ENCODE assay signal across 7 cellular contexts in the genomic region with DNA sequence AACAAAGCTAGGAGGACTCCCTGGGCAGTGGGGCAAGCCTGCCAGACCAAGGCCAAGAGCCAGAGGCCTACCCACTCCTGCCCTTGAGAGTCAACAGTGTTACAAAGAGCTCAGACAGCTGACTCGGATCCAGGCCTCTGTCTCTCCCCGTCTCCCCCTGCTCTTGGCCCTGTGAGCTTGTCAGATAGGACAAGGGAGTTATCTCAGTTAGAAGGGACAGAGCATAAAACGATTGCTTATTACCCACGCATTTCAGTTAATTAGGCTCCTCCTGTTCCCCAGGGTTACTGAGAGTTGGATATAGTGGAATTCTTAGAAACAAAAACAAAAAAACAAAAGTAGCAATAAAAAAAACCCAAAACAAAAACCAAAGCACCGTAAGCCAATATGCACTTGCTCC. TPM values are rescaled to one million over a fixed set of nuclear protein-coding genes. Genes with fewer than 3 reads are reported as not detected.
DNase-seq lines count a peak whose midpoint lies in the region; ATAC-seq and TF ChIP-seq lines count a peak whose summit lies in the region.

No MANE protein-coding gene starts in this region.

- WGBS in spleen, 5 donors = 54 to 72% (median 63%) methylated on average over 5 of the region's 5 CpGs

- H3K9me3 ChIP-seq in right atrium auricular region (no peaks in the 10 kb centered on the region), spleen (no peaks in the 10 kb centered on the region)

- H3K27ac ChIP-seq in right atrium auricular region (peak overlapping the region; percentile 93 to 97), spleen (peak overlapping the region in 7 of 8 donors; percentile 81 to 91 (median 88))

- intact Hi-C loops in activated T-helper 2 cell treated with anti-CD3 and anti-CD28 coated beads, Interferon-gamma antibody, Interleukin-2, Interleukin-4, amounts not matched to agents 10 μg/mL and 5 μg/mL and 100 μg/mL, durations not matched to agents 14 hours and 24 hours and 36 hours (cut with micrococcal nuclease) = loop anchor here (2.0 to 5.0 kb wide), 2 partner anchors 41 to 63 kb away; a partner anchor contains a TSS
- intact Hi-C loops in spleen (cut with DNase I; ENCODE audit: low total_unique reads) = no loop called here

- H3K27me3 Mint-ChIP-seq in IgD-negative memory B cell = no peaks in the 10 kb centered on the region
- H3K27me3 Mint-ChIP-seq in activated T-helper 2 cell treated with anti-CD3 and anti-CD28 coated beads, Interferon-gamma antibody, Interleukin-2, Interleukin-4, amounts not matched to agents 10 μg/mL and 5 μg/mL and 100 μg/mL, durations not matched to agents 14 hours and 24 hours and 36 hours (ENCODE audit: low read depth) = no peaks in the 10 kb centered on the region

- no peak for ATAC-seq in GM18505 (IDR thresholded peaks at IDR 0.05; ENCODE audit: unreplicated experiment)

- peaks cover 0 to 49% of the 10 kb centered on the region in 2 donors for H3K4me1 ChIP-seq in right atrium auricular region
- peaks cover 25 to 75% (median 51%) of the 10 kb centered on the region in 6 donors for H3K4me1 ChIP-seq in spleen

- peaks cover 6% of the 10 kb centered on the region for H3K36me3 Mint-ChIP-seq in IgD-negative memory B cell
- H3K36me3 Mint-ChIP-seq in activated T-helper 2 cell treated with anti-CD3 and anti-CD28 coated beads, Interferon-gamma antibody, Interleukin-2, Interleukin-4, amounts not matched to agents 10 μg/mL and 5 μg/mL and 100 μg/mL, durations not matched to agents 14 hours and 24 hours and 36 hours (ENCODE audit: low read depth) = peaks cover 36% of the 10 kb centered on the region

- peak overlapping the region; percentile 28 to 98 (median 88) for H3K27ac Mint-ChIP-seq in IgD-negative memory B cell
- peak overlapping the region; percentile 20 for H3K27ac Mint-ChIP-seq in activated T-helper 2 cell treated with anti-CD3 and anti-CD28 coated beads, Interferon-gamma antibody, Interleukin-2, Interleukin-4, amounts not matched to agents 10 μg/mL and 5 μg/mL and 100 μg/mL, durations not matched to agents 14 hours and 24 hours and 36 hours

- H3K27me3 ChIP-seq in right atrium auricular region (no peaks in the 10 kb centered on the region), spleen (replicated peaks in 1 of 7) (peaks cover 0 to 23% (median 0%) of the 10 kb centered on the region in 7 donors)

- H3K4me3 ChIP-seq in right atrium auricular region (peak overlapping the region; percentile 76 to 97), spleen (peak overlapping the region in 6 of 8 donors; percentile 83 to 95 (median 89))

- H3K36me3 ChIP-seq in right atrium auricular region (peaks cover 29% of the 10 kb centered on the region), spleen (peaks cover 0 to 16% (median 10%) of the 10 kb centered on the region in 6 donors)

- TF ChIP-seq POLR2A in spleen (IDR thresholded peaks at IDR 0.05) = no peak
- no peak for TF ChIP-seq POLR2A in GM18505 (IDR thresholded peaks at IDR 0.05; ENCODE audit: borderline replicate concordance, extremely low read depth, insufficient read depth, insufficient read length)

- H3K4me1 Mint-ChIP-seq in IgD-negative memory B cell = peaks cover 35 to 46% (median 45%) of the 10 kb centered on the region in 3 donors
- peaks cover 52% of the 10 kb centered on the region for H3K4me1 Mint-ChIP-seq in activated T-helper 2 cell treated with anti-CD3 and anti-CD28 coated beads, Interferon-gamma antibody, Interleukin-2, Interleukin-4, amounts not matched to agents 10 μg/mL and 5 μg/mL and 100 μg/mL, durations not matched to agents 14 hours and 24 hours and 36 hours (ENCODE audit: low read depth)

- H3K4me3 Mint-ChIP-seq in IgD-negative memory B cell = peak overlapping the region; percentile 93 to 98 (median 96)
- peak overlapping the region; percentile 93 for H3K4me3 Mint-ChIP-seq in activated T-helper 2 cell treated with anti-CD3 and anti-CD28 coated beads, Interferon-gamma antibody, Interleukin-2, Interleukin-4, amounts not matched to agents 10 μg/mL and 5 μg/mL and 100 μg/mL, durations not matched to agents 14 hours and 24 hours and 36 hours (ENCODE audit: low read depth)

- TF ChIP-seq CTCF in right atrium auricular region (IDR thresholded peaks at IDR 0.05) (no peak), spleen (IDR thresholded peaks at IDR 0.05 in 8 of 11, conservative IDR thresholded peaks at IDR 0.05 in 3 of 11) (no peak)

- no peak for DNase-seq in activated T-helper 2 cell treated with anti-CD3 and anti-CD28 coated beads, Interferon-gamma antibody, Interleukin-2, Interleukin-4, amounts not matched to agents 10 μg/mL and 5 μg/mL and 100 μg/mL, durations not matched to agents 14 hours and 24 hours and 36 hours (ENCODE audit: low spot score)
- DNase-seq in right atrium auricular region (ENCODE audit: low spot score) (no peak), spleen (no peak)
- no peak for DNase-seq in activated CD8-positive, alpha-beta memory T cell treated with anti-CD3 and anti-CD28 coated beads for 24 hours
- no peak for DNase-seq in stimulated activated CD4-positive, alpha-beta T cell treated with anti-CD3 and anti-CD28 coated beads, Interleukin-4, amount 100 ng/mL, for 24 hours

- H3K9me3 Mint-ChIP-seq in IgD-negative memory B cell = no peaks in the 10 kb centered on the region
- H3K9me3 Mint-ChIP-seq in activated T-helper 2 cell treated with anti-CD3 and anti-CD28 coated beads, Interferon-gamma antibody, Interleukin-2, Interleukin-4, amounts not matched to agents 10 μg/mL and 5 μg/mL and 100 μg/mL, durations not matched to agents 14 hours and 24 hours and 36 hours = no peaks in the 10 kb centered on the region

RNA-seq across cellular contexts. Expression of a gene that starts 1.3 kb away (rescaled TPM):
- polyA plus RNA-seq in IgD-negative memory B cell (10.9 TPM), spleen (1 to 10 TPM; 4.1 to 7.5 (median 5.8) TPM)
- total RNA-seq in activated T-helper 2 cell treated with anti-CD3 and anti-CD28 coated beads, Interferon-gamma antibody, Interleukin-2, Interleukin-4, amounts not matched to agents 10 μg/mL and 5 μg/mL and 100 μg/mL, durations not matched to agents 14 hours and 24 hours and 36 hours = 46.9 and 48.5 TPM in 2 replicates
- total RNA-seq in right atrium auricular region (100 to 1,000 TPM; 204 to 255 TPM), spleen (10 to 100 TPM; 17.3 to 29.0 (median 22.9) TPM)

RNA-seq across cellular contexts. Expression of a gene that starts 36.4 kb away (rescaled TPM):
- polyA plus RNA-seq in IgD-negative memory B cell (92.2 TPM), spleen (10 to 100 TPM; 16.6 to 28.1 (median 21.2) TPM)
- total RNA-seq in activated T-helper 2 cell treated with anti-CD3 and anti-CD28 coated beads, Interferon-gamma antibody, Interleukin-2, Interleukin-4, amounts not matched to agents 10 μg/mL and 5 μg/mL and 100 μg/mL, durations not matched to agents 14 hours and 24 hours and 36 hours = 26.2 and 26.7 TPM in 2 replicates
- total RNA-seq in right atrium auricular region (10 to 100 TPM; 17.7 to 18.6 TPM), spleen (10 to 100 TPM; 31.7 to 49.7 (median 43.8) TPM)

RNA-seq across cellular contexts. Expression of a gene that starts 38.3 kb away (rescaled TPM):
- 2.0 TPM for polyA plus RNA-seq in IgD-negative memory B cell
- total RNA-seq in activated T-helper 2 cell treated with anti-CD3 and anti-CD28 coated beads, Interferon-gamma antibody, Interleukin-2, Interleukin-4, amounts not matched to agents 10 μg/mL and 5 μg/mL and 100 μg/mL, durations not matched to agents 14 hours and 24 hours and 36 hours = 0.57 and 0.78 TPM in 2 replicates
- total RNA-seq in right atrium auricular region = 1 to 10 TPM; 1.2 to 1.4 TPM
- total RNA-seq in spleen = 1 to 10 TPM in 5 of 7 donors, under 1 TPM in 2; 0.28 to 2.9 (median 1.8) TPM
- under 1 TPM in 2 of 3 donors, not detected in 1; 0.38 to 0.53 TPM for polyA plus RNA-seq in spleen
